In genomic region chr1:94246692-94247145, GRCh38 we compare ENCODE assay signal across 8 cellular contexts. TPM values are rescaled to one million over a fixed set of nuclear protein-coding genes. Genes with fewer than 3 reads are reported as not detected.
A peak's percentile ranks its signal among the peaks of the same experiment; 100 is the strongest.
DNase-seq lines count a peak whose midpoint lies in the region; ATAC-seq, FAIRE-seq and TF ChIP-seq lines count a peak whose summit lies in the region.

No MANE protein-coding gene starts in this region.

- peak; percentile 70 for TF ChIP-seq POLR2A in endothelial cell of umbilical vein (IDR thresholded peaks at IDR 0.05; ENCODE audit: low read depth, low read length)

- H3K9me3 Mint-ChIP-seq in nephron, result peaks cover 18% of the 10 kb centered on the region

- peaks cover 59 to 68% (median 64%) of the 10 kb centered on the region in 11 experiments for H3K27me3 ChIP-seq in BLaER1 treated with 17β-estradiol and CSF1 and Interleukin-3, amounts not matched to agents 10 nM and 100 nM
- H3K27me3 ChIP-seq in endothelial cell of umbilical vein (ENCODE audit: control insufficient read depth in 2 of 2, insufficient read depth in 2 of 2, low read length in 2 of 2), result no peaks in the 10 kb centered on the region

- H3K27me3 Mint-ChIP-seq in nephron (ENCODE audit: low read depth), result peaks cover 71% of the 10 kb centered on the region

- peaks cover 60% of the 10 kb centered on the region for H3K79me2 ChIP-seq in endothelial cell of umbilical vein (ENCODE audit: control insufficient read depth, insufficient read depth, low read length)

- no peak for ATAC-seq in GM21576 (IDR thresholded peaks at IDR 0.05; ENCODE audit: unreplicated experiment)
- ATAC-seq in HG03095 (IDR thresholded peaks at IDR 0.05; ENCODE audit: unreplicated experiment), result no peak

- no peak for TF ChIP-seq CTCF in endothelial cell of umbilical vein (IDR thresholded peaks at IDR 0.05; ENCODE audit: extremely low read depth in 1 of 2, insufficient read depth in 1 of 2, low read depth in 1 of 2, low read length in 2 of 2)
- TF ChIP-seq CTCF in nephron (IDR thresholded peaks at IDR 0.05; ENCODE audit: unreplicated experiment in 3 of 3), result no peak

- peaks cover 30 to 40% (median 36%) of the 10 kb centered on the region in 11 experiments for H3K9me3 ChIP-seq in BLaER1 treated with 17β-estradiol and CSF1 and Interleukin-3, amounts not matched to agents 10 nM and 100 nM (replicated peaks in 1 of 11)
- no peaks in the 10 kb centered on the region for H3K9me3 ChIP-seq in endothelial cell of umbilical vein (replicated peaks; ENCODE audit: control insufficient read depth, insufficient read depth, low read length)

- peak overlapping the region in 2 of 3 experiments; percentile 76 to 92 for H3K27ac Mint-ChIP-seq in nephron

- H3K27ac ChIP-seq in BLaER1 treated with 17β-estradiol and CSF1 and Interleukin-3, amounts not matched to agents 10 nM and 100 nM, result no peak overlapping the region
- H3K27ac ChIP-seq in endothelial cell of umbilical vein (ENCODE audit: insufficient read depth, low read depth, low read length), result peak overlapping the region; percentile 90

- peak overlapping the region in 9 of 10 experiments; percentile 59 to 74 (median 64); a peak in 15 of 20 replicates for H3K4me3 ChIP-seq in BLaER1 treated with 17β-estradiol and CSF1 and Interleukin-3, amounts not matched to agents 10 nM and 100 nM
- H3K4me3 ChIP-seq in endothelial cell of umbilical vein (replicated peaks in 1 of 3; ENCODE audit: insufficient read depth in 1 of 3, low read depth in 1 of 3, low read length in 3 of 3), result peak overlapping the region; percentile 58 to 98 (median 75)

- H2AFZ ChIP-seq in endothelial cell of umbilical vein (ENCODE audit: low read depth, low read length), result no peak overlapping the region

- FAIRE-seq in endothelial cell of umbilical vein (lab: Jason Lieb, UNC), result no peak

- CTCF ChIA-PET in endothelial cell of umbilical vein (lab: Charles Lee), result interaction anchor here (1.5 to 4.8 kb wide), 9 partner anchors 12 to 208 kb away, joined by 3 to 22 read pairs (median 12); no protein-coding TSS in a partner anchor

- H3K36me3 ChIP-seq in BLaER1 treated with 17β-estradiol and CSF1 and Interleukin-3, amounts not matched to agents 10 nM and 100 nM, result no peaks in the 10 kb centered on the region
- no peaks in the 10 kb centered on the region for H3K36me3 ChIP-seq in endothelial cell of umbilical vein (ENCODE audit: control insufficient read depth in 2 of 2, extremely low read depth in 1 of 2, insufficient read depth in 2 of 2, low read length in 2 of 2)

- H3K4me1 Mint-ChIP-seq in nephron, result no peaks in the 10 kb centered on the region

- POLR2A ChIA-PET in endothelial cell of umbilical vein (lab: Charles Lee), result interaction anchor here (1.0 to 4.0 kb wide), 8 partner anchors 10 to 87 kb away, joined by 3 to 28 read pairs (median 5); partner anchors contain the start of gene ARHGAP29

- peak overlapping the region; percentile 83 to 93 (median 91) for H3K4me3 Mint-ChIP-seq in nephron

- no peaks in the 10 kb centered on the region for H3K9me1 ChIP-seq in endothelial cell of umbilical vein (replicated peaks; ENCODE audit: control insufficient read depth, extremely low read depth, insufficient read depth, low read length)

- H3K4me2 ChIP-seq in BLaER1 treated with 17β-estradiol and CSF1 and Interleukin-3, amounts not matched to agents 10 nM and 100 nM, result peak overlapping the region; percentile 93 to 98 (median 96)
- peak overlapping the region; percentile 100 for H3K4me2 ChIP-seq in endothelial cell of umbilical vein (ENCODE audit: insufficient read depth, low read length)

- peaks cover 14% of the 10 kb centered on the region for H3K36me3 Mint-ChIP-seq in nephron (ENCODE audit: low read depth)

- dilution Hi-C loops in endothelial cell of umbilical vein (cut with MboI; ENCODE audit: extremely low pct_ligation_motif_present, low sequenced_read_pairs), result no loop called here

- no peak overlapping the region for H3K9ac ChIP-seq in BLaER1 treated with 17β-estradiol and CSF1 and Interleukin-3, amounts not matched to agents 10 nM and 100 nM
- peak overlapping the region; percentile 97 for H3K9ac ChIP-seq in endothelial cell of umbilical vein (replicated peaks; ENCODE audit: extremely low read depth, insufficient read depth, low read length)

- peaks cover 5 to 14% (median 10%) of the 10 kb centered on the region in 10 experiments; a peak in 18 of 20 replicates for H3K4me1 ChIP-seq in BLaER1 treated with 17β-estradiol and CSF1 and Interleukin-3, amounts not matched to agents 10 nM and 100 nM
- H3K4me1 ChIP-seq in endothelial cell of umbilical vein (ENCODE audit: control insufficient read depth, extremely low read depth, insufficient read depth, low read length), result peaks cover 30% of the 10 kb centered on the region

- DNase-seq in NCI-H69 (lab: John Stamatoyannopoulos, UW) (peak; percentile 46), endothelial cell of umbilical vein (ENCODE audit: low read depth, low spot score) (peak; percentile 69), cerebellar nuclear complex (lab: John Stamatoyannopoulos, UW) (no peak), A172 (ENCODE audit: low spot score) (no peak)

- peaks cover 0 to 13% (median 6%) of the 10 kb centered on the region in 11 experiments; a peak in 8 of 22 replicates for H4K20me1 ChIP-seq in BLaER1 treated with 17β-estradiol and CSF1 and Interleukin-3, amounts not matched to agents 10 nM and 100 nM
- no peaks in the 10 kb centered on the region for H4K20me1 ChIP-seq in endothelial cell of umbilical vein (replicated peaks; ENCODE audit: control insufficient read depth, extremely low read depth, insufficient read depth, low read length)

- intact Hi-C loops in endothelial cell of umbilical vein (cut with micrococcal nuclease), result loop anchor here (1.0 kb wide), 3 partner anchors 19 to 79 kb away; no protein-coding TSS in a partner anchor

- BruUV-seq in endothelial cell of umbilical vein (replicated peaks; lab: Mats Ljungman, UMichigan), result no TSS peak

TF ChIP-seq in endothelial cell of umbilical vein, 7 proteins besides CTCF, POLR2A, EP300 and RAD21:
- TF ChIP-seq, protein P1, sequence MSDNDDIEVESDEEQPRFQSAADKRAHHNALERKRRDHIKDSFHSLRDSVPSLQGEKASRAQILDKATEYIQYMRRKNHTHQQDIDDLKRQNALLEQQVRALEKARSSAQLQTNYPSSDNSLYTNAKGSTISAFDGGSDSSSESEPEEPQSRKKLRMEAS (IDR thresholded peaks at IDR 0.05; ENCODE audit: insufficient read depth, insufficient read length), result no peak
- TF ChIP-seq POLR2AphosphoS5 (IDR thresholded peaks at IDR 0.05; ENCODE audit: insufficient read depth, low read depth, low read length), result peak; percentile 32
TF ChIP-seq in endothelial cell of umbilical vein: peak in this region for 1.

RNA-seq across cellular contexts. Expression of gene ARHGAP29, which starts 9.3 kb away (rescaled TPM):
- total RNA-seq in endothelial cell of umbilical vein, result 199 and 215 TPM in 2 replicates
- polyA plus RNA-seq in endothelial cell of umbilical vein, result 47.2 and 56.3 TPM in 2 replicates
- 59.2 and 63.7 TPM in 2 replicates for polyA plus RNA-seq in endothelial cell of umbilical vein (2011; cell fraction: cytosol; rRNA removed)
- 194 and 251 TPM in 2 replicates for polyA plus RNA-seq in endothelial cell of umbilical vein (2011; cell fraction: nucleus; rRNA removed)
- 93.5 and 141 TPM in 2 replicates for polyA plus RNA-seq in endothelial cell of umbilical vein (2012)
- polyA minus RNA-seq in endothelial cell of umbilical vein, result 189 and 190 TPM in 2 replicates
- 2.3 TPM for polyA minus RNA-seq in endothelial cell of umbilical vein (2011; cell fraction: cytosol; rRNA and poly(A)+ RNA removed)
- polyA minus RNA-seq in endothelial cell of umbilical vein (2011; cell fraction: nucleus; rRNA and poly(A)+ RNA removed), result 458 and 651 TPM in 2 replicates
- 14.1 and 15.4 TPM in 2 replicates for total RNA-seq in A172 (2014; rRNA removed; shearing (Covaris generic))

Comparison
In these comparisons a context has a peak if more than half of its experiments do, and no peak if none do; other contexts are left out.
1. DNase-seq: peak in NCI-H69 (single experiment) and endothelial cell of umbilical vein (single experiment); none in cerebellar nuclear complex (0 of 2) and A172 (single experiment).
2. RNA of gene ARHGAP29, which starts 9.3 kb away (total RNA-seq): 199 to 215 TPM in endothelial cell of umbilical vein; 14.1 to 15.4 TPM in A172; every median in the first group is over 10 times any median in the second.